8 cellular contexts compared by ENCODE assay signal in genomic region chrX:100447563-100448397, GRCh38. TPM values are rescaled to one million over a fixed set of nuclear protein-coding genes. Genes with fewer than 3 reads are reported as not detected.
DNase-seq lines count a peak whose midpoint lies in the region; ATAC-seq and TF ChIP-seq lines count a peak whose summit lies in the region.

No MANE protein-coding gene starts in this region.

- DNase-seq in activated CD4-positive, CD25-positive, alpha-beta regulatory T cell treated with anti-CD3 and anti-CD28 coated beads, Interleukin-2, amount 50 U/mL, for 72 hours, result peak; percentile 32
- DNase-seq in activated CD4-positive, CD25-positive, alpha-beta regulatory T cell (lab: John Stamatoyannopoulos, UW), result no peak
- DNase-seq in T-helper 9 cell (peak; percentile 5), epithelial cell of proximal tubule (ENCODE audit: low read depth) (no peak), mucosa of descending colon (peak in 2 of 3 donors; percentile 31 to 38), kidney glomerular epithelial cell (lab: John Stamatoyannopoulos, UW) (no peak)

- ATAC-seq in HG02852 (IDR thresholded peaks at IDR 0.05; ENCODE audit: unreplicated experiment) (peak; percentile 83), mucosa of descending colon (peak; percentile 62), GM21737 (IDR thresholded peaks at IDR 0.05; ENCODE audit: unreplicated experiment) (no peak)

- H3K9me3 ChIP-seq in mucosa of descending colon, result no peaks in the 10 kb centered on the region

- TF ChIP-seq CTCF in epithelial cell of proximal tubule (conservative IDR thresholded peaks at IDR 0.05; ENCODE audit: low read depth, low read length), result peak; percentile 69
- peak; percentile 62 for TF ChIP-seq CTCF in mucosa of descending colon (IDR thresholded peaks at IDR 0.05)

- H3K36me3 ChIP-seq in mucosa of descending colon (ENCODE audit: low read depth), result no peaks in the 10 kb centered on the region

- H3K4me3 ChIP-seq in epithelial cell of proximal tubule (ENCODE audit: low read depth, low read length) (peak overlapping the region; percentile 12), mucosa of descending colon (no peak overlapping the region)

- no peaks in the 10 kb centered on the region for H3K4me1 ChIP-seq in mucosa of descending colon (ENCODE audit: low read depth)

- intact Hi-C loops in mucosa of descending colon (cut with DNase I, micrococcal nuclease), result no loop called here

RNA-seq across cellular contexts. Expression of gene PCDH19, which starts 37.7 kb away (rescaled TPM):
- total RNA-seq in epithelial cell of proximal tubule, result 0.22 and 0.52 TPM in 2 replicates
- total RNA-seq in mucosa of descending colon, result 1 to 10 TPM; 1.0 to 2.0 (median 1.7) TPM

Comparison
In these comparisons a context has a peak if more than half of its experiments do, and no peak if none do; other contexts are left out.
1. DNase-seq: peak in activated CD4-positive, CD25-positive, alpha-beta regulatory T cell treated with anti-CD3 and anti-CD28 coated beads, Interleukin-2, amount 50 U/mL, for 72 hours (single experiment), T-helper 9 cell (single experiment) and mucosa of descending colon (2 of 3); none in activated CD4-positive, CD25-positive, alpha-beta regulatory T cell (0 of 4), epithelial cell of proximal tubule (single experiment) and kidney glomerular epithelial cell (single experiment).